Comparison of ENCODE assay signal across 9 cellular contexts in the genomic region with DNA sequence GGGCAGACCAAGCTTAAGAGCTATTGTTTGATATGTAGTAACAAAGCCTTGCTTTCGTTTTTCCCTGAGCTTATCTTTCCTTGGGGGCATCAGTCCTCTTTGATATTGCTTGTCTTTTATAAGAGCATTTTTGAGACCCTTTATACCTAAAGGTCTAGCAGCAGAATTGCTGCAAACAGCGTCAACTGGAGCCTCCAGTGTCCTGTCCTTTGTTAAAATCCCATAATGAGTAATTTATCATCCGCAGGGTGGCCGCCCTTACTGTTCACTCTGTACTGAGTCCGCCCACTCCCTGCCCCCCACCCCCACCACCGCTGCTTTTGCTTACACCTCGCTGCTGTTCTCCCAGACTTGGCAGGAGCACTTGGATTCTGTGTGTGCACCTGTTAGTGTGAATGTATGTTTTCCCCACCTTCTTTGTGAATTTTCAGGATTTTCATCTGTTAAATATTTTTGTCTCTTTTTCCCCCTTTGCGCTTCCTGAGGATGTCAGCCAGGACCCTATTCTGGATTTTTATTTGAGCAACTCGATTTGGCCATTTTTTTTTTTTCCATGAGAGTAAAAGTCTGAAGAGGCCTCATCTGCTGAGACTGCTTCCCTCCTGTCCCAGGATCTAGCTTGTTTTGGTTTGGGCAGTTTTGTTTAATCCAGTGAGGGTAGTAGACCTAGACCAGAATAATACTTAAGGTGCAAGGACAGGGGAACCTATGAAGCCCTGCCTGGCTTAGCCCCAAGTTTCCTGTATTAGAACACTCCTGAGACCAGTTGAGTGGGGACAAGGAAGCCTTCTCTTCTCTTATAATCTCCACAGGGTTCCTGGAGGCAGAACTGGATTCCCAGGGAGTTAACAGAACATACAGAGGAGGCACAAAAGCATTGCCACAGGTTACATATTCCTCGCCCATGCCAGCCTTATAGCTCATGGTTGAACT. TPM values are rescaled to one million over a fixed set of nuclear protein-coding genes. Genes with fewer than 3 reads are reported as not detected.
DNase-seq lines count a peak whose midpoint lies in the region; ATAC-seq and TF ChIP-seq lines count a peak whose summit lies in the region.
"Had no signal": no experiment of that assay in that cellular context is flagged by ENCODE, and none has a peak within 500 bp of the region (broad histone marks: within the 10 kb centered on the region; RNA-seq: fewer than 3 reads in every experiment).

No MANE protein-coding gene starts in this region.

- H3K9ac ChIP-seq in neural progenitor cell, result no peak overlapping the region

- peak overlapping the region; percentile 19 for H3K4me2 ChIP-seq in neural progenitor cell

- CTCF ChIA-PET in CD4-positive, alpha-beta memory T cell (lab: Charles Lee; ENCODE audit: partially characterized antibody), result interaction anchor here (0.5 to 13.6 kb wide), 15 partner anchors 7 to 157 kb away, joined by 3 to 254 read pairs (median 4); a partner anchor contains a TSS

- H3K4me1 Mint-ChIP-seq in CD4-positive, alpha-beta memory T cell, result peaks cover 69 to 87% (median 78%) of the 10 kb centered on the region in 4 donors
- H3K4me1 Mint-ChIP-seq in chondrocyte (ENCODE audit: low read depth) (peaks cover 55% of the 10 kb centered on the region), neural progenitor cell (peaks cover 56% of the 10 kb centered on the region)

- H3K4me3 ChIP-seq in CD4-positive, alpha-beta memory T cell (ENCODE audit: low read length in 2 of 2), result peak overlapping the region; percentile 11 to 29
- H3K4me3 ChIP-seq in neural progenitor cell, result no peak overlapping the region
- H3K4me3 ChIP-seq in HAP-1, result no peak overlapping the region

- no peaks in the 10 kb centered on the region for H3K9me3 ChIP-seq in CD4-positive, alpha-beta memory T cell (ENCODE audit: control insufficient read depth in 1 of 2, low read length in 2 of 2)
- no peaks in the 10 kb centered on the region for H3K9me3 ChIP-seq in neural progenitor cell (ENCODE audit: low read depth)
- no peaks in the 10 kb centered on the region for H3K9me3 ChIP-seq in HAP-1

- no peaks in the 10 kb centered on the region for H3K9me3 Mint-ChIP-seq in CD4-positive, alpha-beta memory T cell
- no peaks in the 10 kb centered on the region for H3K9me3 Mint-ChIP-seq in chondrocyte (ENCODE audit: low read depth)
- H3K9me3 Mint-ChIP-seq in neural progenitor cell, result no peaks in the 10 kb centered on the region

- H3K4me3 Mint-ChIP-seq in CD4-positive, alpha-beta memory T cell, result peak overlapping the region; percentile 81 to 97 (median 88)
- no peak overlapping the region for H3K4me3 Mint-ChIP-seq in chondrocyte (ENCODE audit: unreplicated experiment)
- no peak overlapping the region for H3K4me3 Mint-ChIP-seq in neural progenitor cell

- peaks cover 11% of the 10 kb centered on the region for H4K20me1 ChIP-seq in neural progenitor cell (ENCODE audit: low read depth)

- peaks cover 85% of the 10 kb centered on the region for H3K4me1 ChIP-seq in CD4-positive, alpha-beta memory T cell (ENCODE audit: insufficient read depth, low read length)
- peaks cover 21% of the 10 kb centered on the region for H3K4me1 ChIP-seq in neural progenitor cell
- peaks cover 11% of the 10 kb centered on the region for H3K4me1 ChIP-seq in HAP-1

- no peak for DNase-seq in CD4-positive, alpha-beta memory T cell
- DNase-seq in NCI-H2029 (lab: John Stamatoyannopoulos, UW) (peak; percentile 86), chondrocyte (ENCODE audit: low spot score) (no peak), neural progenitor cell (ENCODE audit: low spot score) (no peak), HAP-1 (ENCODE audit: low spot score in 2 of 2) (no peak), Kasumi-1 (lab: John Stamatoyannopoulos, UW) (no peak)
- DNase-seq: NCI-H187 had no signal

- no peaks in the 10 kb centered on the region for H3K27me3 Mint-ChIP-seq in CD4-positive, alpha-beta memory T cell
- H3K27me3 Mint-ChIP-seq in chondrocyte (ENCODE audit: low read depth) (no peaks in the 10 kb centered on the region), neural progenitor cell (ENCODE audit: insufficient read depth, low read depth) (peaks cover 1% of the 10 kb centered on the region)

- H3K36me3 ChIP-seq in CD4-positive, alpha-beta memory T cell (ENCODE audit: insufficient read depth, low read length), result peaks cover 10% of the 10 kb centered on the region
- H3K36me3 ChIP-seq in neural progenitor cell (no peaks in the 10 kb centered on the region), HAP-1 (replicated peaks) (peaks cover 8% of the 10 kb centered on the region)

- H3K79me2 ChIP-seq in neural progenitor cell (ENCODE audit: low read depth), result no peaks in the 10 kb centered on the region

- peaks cover 6% of the 10 kb centered on the region for H3F3A ChIP-seq in neural progenitor cell (ENCODE audit: low read depth)

- in situ Hi-C loops in HAP-1 (cut with MboI; ENCODE audit: low sequenced_read_pairs), result no loop called here

- no peaks in the 10 kb centered on the region for H3K27me3 ChIP-seq in CD4-positive, alpha-beta memory T cell (ENCODE audit: insufficient read depth, low read length)
- H3K27me3 ChIP-seq in neural progenitor cell, result no peaks in the 10 kb centered on the region
- H3K27me3 ChIP-seq in HAP-1 (ENCODE audit: low read depth), result no peaks in the 10 kb centered on the region

- peak overlapping the region; percentile 66 for H3K27ac ChIP-seq in CD4-positive, alpha-beta memory T cell (ENCODE audit: low read depth, low read length)
- H3K27ac ChIP-seq in neural progenitor cell, result no peak overlapping the region

- intact Hi-C loops in CD4-positive, alpha-beta memory T cell (cut with micrococcal nuclease), result loop anchor here (1.0 kb wide), 1 partner anchor 8 kb away; a partner anchor contains a TSS

- peak overlapping the region; percentile 61 to 98 (median 91) for H3K27ac Mint-ChIP-seq in CD4-positive, alpha-beta memory T cell
- peak overlapping the region; percentile 93 for H3K27ac Mint-ChIP-seq in chondrocyte (ENCODE audit: unreplicated experiment)
- H3K27ac Mint-ChIP-seq in neural progenitor cell, result peak overlapping the region; percentile 76

- H2AFZ ChIP-seq in neural progenitor cell (replicated peaks), result no peak overlapping the region

- POLR2A ChIA-PET in CD4-positive, alpha-beta memory T cell (lab: Charles Lee; ENCODE audit: partially characterized antibody), result interaction anchor here (0.5 to 11.5 kb wide), 12 partner anchors 7 to 327 kb away, joined by 3 to 121 read pairs (median 18); a partner anchor contains a TSS

- no peak for ATAC-seq in GM21528 (IDR thresholded peaks at IDR 0.05; ENCODE audit: low FRiP score, unreplicated experiment)
- no peak for ATAC-seq in HG02763 (IDR thresholded peaks at IDR 0.05; ENCODE audit: unreplicated experiment)

- H3K36me3 Mint-ChIP-seq in CD4-positive, alpha-beta memory T cell, result peaks cover 12 to 24% of the 10 kb centered on the region in 2 donors
- H3K36me3 Mint-ChIP-seq in chondrocyte (ENCODE audit: low read depth) (peaks cover 2% of the 10 kb centered on the region), neural progenitor cell (peaks cover 5% of the 10 kb centered on the region)

- TF ChIP-seq CTCF in chondrocyte (IDR thresholded peaks at IDR 0.05) (no peak), neural progenitor cell (IDR thresholded peaks at IDR 0.05) (no peak)

RNA-seq across cellular contexts. Expression of a gene that starts 8.1 kb away (rescaled TPM):
- total RNA-seq in CD4-positive, alpha-beta memory T cell, result 10 to 100 TPM; 56.6 to 58.3 TPM
- 10 to 100 TPM; 19.7 to 35.6 TPM for polyA plus RNA-seq in CD4-positive, alpha-beta memory T cell
- 7.7 to 8.2 TPM (median 7.8 TPM) in 3 replicates for total RNA-seq in chondrocyte
- 1.2 and 5.6 TPM in 2 replicates for total RNA-seq in neural progenitor cell (ENCODE audit: low replicate concordance)

RNA-seq across cellular contexts. Expression of a gene that starts 26.6 kb away (rescaled TPM):
- 100 to 1,000 TPM; 119 to 126 TPM for total RNA-seq in CD4-positive, alpha-beta memory T cell
- under 1 TPM in 1 of 2 donors, not detected in 1; 0.72 TPM for polyA plus RNA-seq in CD4-positive, alpha-beta memory T cell
- total RNA-seq in chondrocyte, result 0.70 to 1.1 TPM in 2 of 3 replicates, not detected in the other
- 1.5 TPM in 1 of 2 replicates, not detected in the other for total RNA-seq in neural progenitor cell (ENCODE audit: low replicate concordance)

RNA-seq across cellular contexts. Expression of a gene that starts 38.8 kb away (rescaled TPM):
- total RNA-seq in CD4-positive, alpha-beta memory T cell, result 100 to 1,000 TPM; 392 to 412 TPM
- polyA plus RNA-seq in CD4-positive, alpha-beta memory T cell, result 100 to 1,000 TPM; 119 to 167 TPM
- total RNA-seq in chondrocyte (42.0 to 45.8 TPM (median 43.9 TPM) in 3 replicates), neural progenitor cell (ENCODE audit: low replicate concordance) (4.5 and 55.9 TPM in 2 replicates)

RNA-seq across cellular contexts. Expression of a gene that starts 39.0 kb away (rescaled TPM):
- 1 to 10 TPM; 1.6 to 2.1 TPM for total RNA-seq in CD4-positive, alpha-beta memory T cell
- polyA plus RNA-seq in CD4-positive, alpha-beta memory T cell, result under 1 TPM; 0.36 to 0.77 TPM
- total RNA-seq in chondrocyte (0.57 to 1.2 TPM (median 0.82 TPM) in 3 replicates), neural progenitor cell (ENCODE audit: low replicate concordance) (1.2 and 2.5 TPM in 2 replicates)

RNA-seq across cellular contexts. Expression of a gene that starts 55.0 kb away (rescaled TPM):
- total RNA-seq in CD4-positive, alpha-beta memory T cell, result 10 to 100 TPM in 1 of 2 experiments, 1 to 10 TPM in 1; 7.2 to 10.6 TPM
- polyA plus RNA-seq in CD4-positive, alpha-beta memory T cell, result 1 to 10 TPM; 1.3 to 1.6 TPM
- total RNA-seq in chondrocyte (153 to 203 TPM (median 153 TPM) in 3 replicates), neural progenitor cell (ENCODE audit: low replicate concordance) (6.6 and 8.5 TPM in 2 replicates)

Comparison
In these comparisons a context has a peak if more than half of its experiments do, and no peak if none do; other contexts are left out.
1. H3K4me3 ChIP-seq: peak in CD4-positive, alpha-beta memory T cell (2 of 2); none in neural progenitor cell (single experiment) and HAP-1 (single experiment).
2. H3K4me3 Mint-ChIP-seq: peak in CD4-positive, alpha-beta memory T cell (8 of 8); none in chondrocyte (single experiment) and neural progenitor cell (single experiment).
3. RNA of a gene that starts 26.6 kb away (total RNA-seq): 119 to 126 TPM in CD4-positive, alpha-beta memory T cell; 0.70 to 1.1 TPM in chondrocyte and 1.5 TPM in neural progenitor cell; every median in the first group is over 10 times any median in the second.
4. Peak in every context shown above with its lines, with median percentiles within 50 percentile points of each other: H3K27ac Mint-ChIP-seq.